20 cellular contexts compared by ENCODE assay signal in the genomic region with DNA sequence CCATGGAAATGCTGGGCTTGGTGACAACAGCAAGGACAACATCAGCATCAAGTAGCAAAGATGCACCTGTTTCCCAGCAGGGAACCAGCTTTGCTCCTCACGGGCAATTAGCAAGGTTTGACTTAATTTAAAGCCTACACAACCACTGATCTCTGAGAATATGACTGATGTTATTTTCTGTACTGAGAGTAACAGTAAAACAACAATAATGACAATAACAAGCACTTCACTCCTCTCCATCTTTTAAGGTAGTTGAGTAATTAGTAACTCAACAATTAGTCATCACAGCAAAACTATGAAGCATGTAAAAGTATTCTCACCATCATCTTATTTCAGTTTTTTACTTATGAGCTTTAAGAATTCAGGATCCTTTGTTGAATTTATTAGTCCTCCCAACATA. TPM values are rescaled to one million over a fixed set of nuclear protein-coding genes. Genes with fewer than 3 reads are reported as not detected.
DNase-seq lines count a peak whose midpoint lies in the region; ATAC-seq and TF ChIP-seq lines count a peak whose summit lies in the region.
"Had no signal": no experiment of that assay in that cellular context is flagged by ENCODE, and none has a peak within 500 bp of the region (broad histone marks: within the 10 kb centered on the region; RNA-seq: fewer than 3 reads in every experiment).

No MANE protein-coding gene starts in this region.

- intact Hi-C loops in CD4-positive, alpha-beta T cell (cut with DNase I, micrococcal nuclease): no loop called here

- H3K27ac Mint-ChIP-seq in activated T-helper 17 cell treated with anti-CD3 and anti-CD28 coated beads, Interleukin-2, amount 50 U/mL, for 72 hours: no peak overlapping the region
- H3K27ac Mint-ChIP-seq in CD4-positive, alpha-beta T cell: no peak overlapping the region
- no peak overlapping the region for H3K27ac Mint-ChIP-seq in WTC11
- H3K27ac Mint-ChIP-seq: T-helper 1 cell treated with Interleukin-12 subunit alpha and Interleukin-12 subunit beta and Interleukin-4 antibody, amounts not matched to agents 30 μg/mL and 1 μg/mL, for 36 hours had no signal

- CTCF ChIA-PET in CD4-positive, alpha-beta T cell (lab: Charles Lee): no interaction called here
- CTCF ChIA-PET in WTC11 (lab: Charles Lee): no interaction called here

- DNase-seq in NCI-H748 (lab: John Stamatoyannopoulos, UW; ENCODE audit: unreplicated experiment) (peak; percentile 71), NCI-H748 treated with DMSO at 0.1 percent for 48 hours (lab: John Stamatoyannopoulos, UW) (no peak), NCI-H187 treated with DMSO at 0.1 percent for 48 hours (lab: John Stamatoyannopoulos, UW) (peak; percentile 47), WTC11 (ENCODE audit: low spot score) (no peak)
- no peak for DNase-seq in central memory CD4-positive, alpha-beta T cell
- no peak for DNase-seq in CD4-positive, alpha-beta T cell
- DNase-seq: EL, GF-D8, GOT3, Karpas-422, MV-4-11, NCI-H1436, NCI-H2081, NCI-H510A treated with DMSO at 0.1 percent for 48 hours, RPMI8226, SHP77 had no signal

- H3K36me3 Mint-ChIP-seq in activated T-helper 17 cell treated with anti-CD3 and anti-CD28 coated beads, Interleukin-2, amount 50 U/mL, for 72 hours (ENCODE audit: low read depth): no peaks in the 10 kb centered on the region
- H3K36me3 Mint-ChIP-seq in CD4-positive, alpha-beta T cell (ENCODE audit: low read depth): no peaks in the 10 kb centered on the region
- H3K36me3 Mint-ChIP-seq in WTC11: no peaks in the 10 kb centered on the region

- H3K27me3 ChIP-seq in CD4-positive, alpha-beta T cell (ENCODE audit: control insufficient read depth, insufficient read depth, low read length): no peaks in the 10 kb centered on the region

- no peak for TF ChIP-seq CTCF in CD4-positive, alpha-beta T cell (IDR thresholded peaks at IDR 0.05)
- TF ChIP-seq CTCF in WTC11 (IDR thresholded peaks at IDR 0.05): no peak

- peak; percentile 37 for ATAC-seq in activated T-helper 17 cell treated with anti-CD3 and anti-CD28 coated beads, Interleukin-2, amount 50 U/mL, for 72 hours (replicated peaks)
- ATAC-seq in CD4-positive, alpha-beta T cell (ENCODE audit: poor library complexity): no peak
- no peak for ATAC-seq in WTC11
- ATAC-seq: HCT116 had no signal

- no peaks in the 10 kb centered on the region for H3K4me1 Mint-ChIP-seq in activated T-helper 17 cell treated with anti-CD3 and anti-CD28 coated beads, Interleukin-2, amount 50 U/mL, for 72 hours
- H3K4me1 Mint-ChIP-seq in CD4-positive, alpha-beta T cell (ENCODE audit: low read depth): no peaks in the 10 kb centered on the region
- peaks cover 1% of the 10 kb centered on the region for H3K4me1 Mint-ChIP-seq in WTC11

- H3K4me3 Mint-ChIP-seq in activated T-helper 17 cell treated with anti-CD3 and anti-CD28 coated beads, Interleukin-2, amount 50 U/mL, for 72 hours: no peak overlapping the region
- H3K4me3 Mint-ChIP-seq in CD4-positive, alpha-beta T cell: no peak overlapping the region
- H3K4me3 Mint-ChIP-seq in WTC11: no peak overlapping the region
- H3K4me3 Mint-ChIP-seq: T-helper 1 cell treated with Interleukin-12 subunit alpha and Interleukin-12 subunit beta and Interleukin-4 antibody, amounts not matched to agents 30 μg/mL and 1 μg/mL, for 36 hours had no signal

- peaks cover 3% of the 10 kb centered on the region for H3K9me3 Mint-ChIP-seq in activated T-helper 17 cell treated with anti-CD3 and anti-CD28 coated beads, Interleukin-2, amount 50 U/mL, for 72 hours
- no peaks in the 10 kb centered on the region for H3K9me3 Mint-ChIP-seq in CD4-positive, alpha-beta T cell
- H3K9me3 Mint-ChIP-seq in WTC11: no peaks in the 10 kb centered on the region

- no peaks in the 10 kb centered on the region for H3K9me3 ChIP-seq in CD4-positive, alpha-beta T cell (ENCODE audit: control insufficient read depth, low read length)

- POLR2A ChIA-PET in CD4-positive, alpha-beta T cell (lab: Charles Lee): no interaction called here
- POLR2A ChIA-PET in WTC11 (lab: Charles Lee): no interaction called here

- peaks cover 8% of the 10 kb centered on the region for H3K27me3 Mint-ChIP-seq in activated T-helper 17 cell treated with anti-CD3 and anti-CD28 coated beads, Interleukin-2, amount 50 U/mL, for 72 hours
- no peaks in the 10 kb centered on the region for H3K27me3 Mint-ChIP-seq in CD4-positive, alpha-beta T cell
- H3K27me3 Mint-ChIP-seq in WTC11 (ENCODE audit: low read depth): no peaks in the 10 kb centered on the region

- no peak overlapping the region for H3K27ac ChIP-seq in CD4-positive, alpha-beta T cell (ENCODE audit: low read depth, low read length)
- H3K27ac ChIP-seq: C4-2B had no signal

TF ChIP-seq in WTC11, 78 proteins besides CTCF, POLR2A, EP300 and RAD21:
- TF ChIP-seq ETV6 (CRISPR knock-in tag; IDR thresholded peaks at IDR 0.05) (no peak), RELA (CRISPR knock-in tag; IDR thresholded peaks at IDR 0.05; ENCODE audit: borderline replicate concordance) (no peak), FOXJ3 (CRISPR knock-in tag; IDR thresholded peaks at IDR 0.05; ENCODE audit: borderline replicate concordance) (no peak), GABPB1 (CRISPR knock-in tag; IDR thresholded peaks at IDR 0.05) (no peak), CBFB (CRISPR knock-in tag; IDR thresholded peaks at IDR 0.05; ENCODE audit: low read depth) (no peak)
- TF ChIP-seq, protein P1, sequence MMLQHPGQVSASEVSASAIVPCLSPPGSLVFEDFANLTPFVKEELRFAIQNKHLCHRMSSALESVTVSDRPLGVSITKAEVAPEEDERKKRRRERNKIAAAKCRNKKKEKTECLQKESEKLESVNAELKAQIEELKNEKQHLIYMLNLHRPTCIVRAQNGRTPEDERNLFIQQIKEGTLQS (CRISPR knock-in tag; conservative IDR thresholded peaks at IDR 0.05): no peak

RNA-seq across cellular contexts. Expression of a gene that starts 37.3 kb away (rescaled TPM):
- total RNA-seq in activated T-helper 17 cell treated with anti-CD3 and anti-CD28 coated beads, Interleukin-2, amount 50 U/mL, for 72 hours: 1 to 10 TPM in 1 of 2 donors, not detected in 1; 1.7 TPM
- total RNA-seq in CD4-positive, alpha-beta T cell: not detected
- 0.09 to 0.26 TPM (median 0.16 TPM) in 3 replicates for total RNA-seq in WTC11 (2021)

Comparison
In these comparisons a context has a peak if more than half of its experiments do, and no peak if none do; other contexts are left out.
1. DNase-seq: peak in NCI-H748 (single experiment) and NCI-H187 treated with DMSO at 0.1 percent for 48 hours (single experiment); none in NCI-H748 treated with DMSO at 0.1 percent for 48 hours (single experiment), central memory CD4-positive, alpha-beta T cell (single experiment), CD4-positive, alpha-beta T cell (0 of 10) and WTC11 (single experiment).